ENCODE assay signal across 10 cellular contexts in genomic region chr9:73154760-73155159, GRCh38. TPM values are rescaled to one million over a fixed set of nuclear protein-coding genes. Genes with fewer than 3 reads are reported as not detected.
DNase-seq lines count a peak whose midpoint lies in the region; ATAC-seq, FAIRE-seq and TF ChIP-seq lines count a peak whose summit lies in the region.
"Had no signal": no experiment of that assay in that cellular context is flagged by ENCODE, and none has a peak within 500 bp of the region (broad histone marks: within the 10 kb centered on the region; RNA-seq: fewer than 3 reads in every experiment).

No MANE protein-coding gene starts in this region.

- no peak for DNase-seq in right lobe of liver
- no peak for DNase-seq in HepG2 (ENCODE audit: low spot score)
- no peak for DNase-seq in activated naive CD4-positive, alpha-beta T cell treated with anti-CD3 and anti-CD28 coated beads, Interleukin-2, amount 50 U/mL, for 72 hours (ENCODE audit: low spot score in 2 of 2)
- no peak for DNase-seq in keratinocyte (ENCODE audit: low read depth, low spot score)
- no peak for DNase-seq in vagina (ENCODE audit: extremely low spot score in 2 of 2)
- no peak for DNase-seq in NCI-H2196 treated with DMSO at 0.1 percent for 48 hours (lab: John Stamatoyannopoulos, UW; ENCODE audit: unreplicated experiment)
- no peak for DNase-seq in stimulated activated CD4-positive, alpha-beta T cell treated with anti-CD3 and anti-CD28 coated beads, Interleukin-12 subunit alpha, Interleukin-12 subunit beta, amount 100 ng/mL, for 4 hours
- no peak for DNase-seq in neuronal stem cell (ENCODE audit: low spot score)
- DNase-seq: KG1, T1000 had no signal

- H3K27ac ChIP-seq in right lobe of liver (peak overlapping the region in 1 of 3 donors; percentile 33), HepG2 (ENCODE audit: extremely low read length, insufficient read depth, low read length) (no peak overlapping the region), keratinocyte (ENCODE audit: control insufficient read depth, insufficient read depth, low read length) (peak overlapping the region; percentile 97), vagina (peak overlapping the region; percentile 91), neuronal stem cell (replicated peaks; ENCODE audit: low read length) (no peak overlapping the region)

- H3K27me3 ChIP-seq in right lobe of liver: no peaks in the 10 kb centered on the region
- no peaks in the 10 kb centered on the region for H3K27me3 ChIP-seq in HepG2 (ENCODE audit: control insufficient read depth in 1 of 2, insufficient read depth in 2 of 2, low read length in 2 of 2)
- H3K27me3 ChIP-seq in keratinocyte (ENCODE audit: control insufficient read depth, extremely low read depth, insufficient read depth, low read length): no peaks in the 10 kb centered on the region
- no peaks in the 10 kb centered on the region for H3K27me3 ChIP-seq in vagina
- no peaks in the 10 kb centered on the region for H3K27me3 ChIP-seq in neuronal stem cell (ENCODE audit: control insufficient read depth in 3 of 3, insufficient read depth in 3 of 3, low read depth in 1 of 3, low read length in 3 of 3)

- H3K27ac Mint-ChIP-seq in activated naive CD4-positive, alpha-beta T cell treated with anti-CD3 and anti-CD28 coated beads, Interleukin-2, amount 50 U/mL, for 72 hours: peak overlapping the region; percentile 85 to 93

- H3K14ac ChIP-seq in neuronal stem cell (ENCODE audit: low read length): no peak overlapping the region

- H3K79me2 ChIP-seq in HepG2 (ENCODE audit: insufficient read depth, low read length) (no peaks in the 10 kb centered on the region), keratinocyte (ENCODE audit: control insufficient read depth, insufficient read depth, low read length) (peaks cover 69% of the 10 kb centered on the region)

- TF ChIP-seq EP300 in HepG2 (IDR thresholded peaks at IDR 0.05; ENCODE audit: low read depth in 2 of 2, low read length in 2 of 2) (no peak), HepG2 (CRISPR knock-in tag; IDR thresholded peaks at IDR 0.05; ENCODE audit: borderline replicate concordance) (no peak)

- no peak overlapping the region for H4K91ac ChIP-seq in neuronal stem cell (ENCODE audit: low read depth, low read length, poor library complexity)

- H3K79me1 ChIP-seq in neuronal stem cell (ENCODE audit: low read depth, low read length): no peaks in the 10 kb centered on the region

- no peak overlapping the region for H2BK120ac ChIP-seq in neuronal stem cell (ENCODE audit: low read depth, low read length)

- TF ChIP-seq CTCF in right lobe of liver (IDR thresholded peaks at IDR 0.05) (no peak), HepG2 (CRISPR knock-in tag; IDR thresholded peaks at IDR 0.05) (no peak), keratinocyte (optimal IDR thresholded peaks at IDR 0.05 in 1 of 3, IDR thresholded peaks at IDR 0.05 in 1 of 3, conservative IDR thresholded peaks at IDR 0.05 in 1 of 3; ENCODE audit: extremely low read depth in 1 of 3, insufficient read depth in 2 of 3, low read length in 3 of 3) (no peak), vagina (IDR thresholded peaks at IDR 0.05) (no peak)

- no peaks in the 10 kb centered on the region for H3K9me3 Mint-ChIP-seq in activated naive CD4-positive, alpha-beta T cell treated with anti-CD3 and anti-CD28 coated beads, Interleukin-2, amount 50 U/mL, for 72 hours

- H3K23ac ChIP-seq in neuronal stem cell (ENCODE audit: low read depth, low read length, poor library complexity): no peak overlapping the region

- H4K20me1 ChIP-seq in HepG2 (ENCODE audit: insufficient read depth, low read length) (no peaks in the 10 kb centered on the region), keratinocyte (ENCODE audit: control insufficient read depth, extremely low read depth, insufficient read depth, low read length) (peaks cover 19% of the 10 kb centered on the region)

- H3K9me3 ChIP-seq in right lobe of liver (no peaks in the 10 kb centered on the region), HepG2 (ENCODE audit: low read length) (no peaks in the 10 kb centered on the region), keratinocyte (ENCODE audit: control insufficient read depth, low read depth, low read length) (no peaks in the 10 kb centered on the region), vagina (no peaks in the 10 kb centered on the region), neuronal stem cell (replicated peaks in 1 of 2; ENCODE audit: control insufficient read depth in 2 of 2, insufficient read depth in 1 of 2, low read depth in 1 of 2, low read length in 2 of 2) (no peaks in the 10 kb centered on the region)

- TF ChIP-seq RAD21 in HepG2 (CRISPR knock-in tag; IDR thresholded peaks at IDR 0.05): no peak

- H3K4me3 ChIP-seq in right lobe of liver (no peak overlapping the region), HepG2 (replicated peaks in 1 of 3; ENCODE audit: insufficient read depth in 1 of 3, low read depth in 2 of 3, low read length in 3 of 3) (no peak overlapping the region), keratinocyte (ENCODE audit: control insufficient read depth in 2 of 3, extremely low read depth in 1 of 3, insufficient read depth in 2 of 3, low read depth in 1 of 3, low read length in 3 of 3) (peak overlapping the region; percentile 70 to 98 (median 94)), vagina (peak overlapping the region; percentile 46 to 62), neuronal stem cell (ENCODE audit: low read length in 2 of 2) (no peak overlapping the region)

- H4K8ac ChIP-seq in neuronal stem cell (ENCODE audit: low read depth, low read length): no peak overlapping the region

- no peak overlapping the region for H3K18ac ChIP-seq in neuronal stem cell (ENCODE audit: low read length)

- H3K9ac ChIP-seq in HepG2 (ENCODE audit: insufficient read depth, low read depth, low read length) (no peak overlapping the region), keratinocyte (ENCODE audit: control insufficient read depth, extremely low read depth, insufficient read depth, low read length) (peak overlapping the region; percentile 94), neuronal stem cell (ENCODE audit: low read depth, low read length, poor library complexity) (no peak overlapping the region)

- peaks cover 5 to 8% of the 10 kb centered on the region in 2 donors for H3K36me3 Mint-ChIP-seq in activated naive CD4-positive, alpha-beta T cell treated with anti-CD3 and anti-CD28 coated beads, Interleukin-2, amount 50 U/mL, for 72 hours

- H3K4me1 ChIP-seq in right lobe of liver (no peaks in the 10 kb centered on the region), HepG2 (ENCODE audit: insufficient read depth, low read length) (no peaks in the 10 kb centered on the region), keratinocyte (ENCODE audit: control insufficient read depth, extremely low read depth, insufficient read depth, low read length) (peaks cover 43% of the 10 kb centered on the region), vagina (peaks cover 72% of the 10 kb centered on the region), neuronal stem cell (ENCODE audit: control insufficient read depth in 2 of 2, insufficient read depth in 1 of 2, low read depth in 1 of 2, low read length in 2 of 2) (peaks cover 0 to 10% of the 10 kb centered on the region in 2 donors)

- TF ChIP-seq POLR2A in right lobe of liver (IDR thresholded peaks at IDR 0.05) (no peak), HepG2 (IDR thresholded peaks at IDR 0.05; ENCODE audit: insufficient read depth in 1 of 2, low read depth in 2 of 2, low read length in 2 of 2) (no peak), vagina (IDR thresholded peaks at IDR 0.05) (no peak)

- 89% methylated on average over 2 of the region's 2 CpGs for WGBS in right lobe of liver (ENCODE audit: insufficient coverage, low coverage, low lambda C conversion rate, missing lambda C conversion rate)
- WGBS in HepG2 (ENCODE audit: low lambda C conversion rate): 84% methylated on average over 2 of the region's 2 CpGs
- WGBS in neuronal stem cell (ENCODE audit: extremely low coverage in 2 of 2, insufficient read length in 2 of 2, insufficient replicate concordance in 1 of 2), 2 donors: no CpG with 5 or more reads among the region's 2 CpGs

- BruUV-seq in HepG2 (replicated peaks; lab: Mats Ljungman, UMichigan): no TSS peak

- in situ Hi-C loops in HepG2 (cut with HindIII; ENCODE audit: extremely low pct_ligation_motif_present, low pct_unique_long_range_greater_than_20kb): no loop called here

- ATAC-seq in right lobe of liver (peak in 3 of 4 donors; percentile 24 to 33 (median 31)), HepG2 (no peak)
- ATAC-seq in activated naive CD4-positive, alpha-beta T cell treated with anti-CD3 and anti-CD28 coated beads, Interleukin-2, amount 50 U/mL, for 72 hours: peak; percentile 51 to 75

- no peak overlapping the region for H3K4me2 ChIP-seq in HepG2 (ENCODE audit: low read depth, low read length)
- peak overlapping the region; percentile 84 for H3K4me2 ChIP-seq in keratinocyte (ENCODE audit: control insufficient read depth, extremely low read depth, insufficient read depth, low read depth, low read length)
- H3K4me2 ChIP-seq in neuronal stem cell (ENCODE audit: insufficient read depth, low read length, poor library complexity, severe bottlenecking): no peak overlapping the region

- no peak overlapping the region for H2BK12ac ChIP-seq in neuronal stem cell (ENCODE audit: low read length)

- no peak for FAIRE-seq in HepG2 (lab: Jason Lieb, UNC)
- FAIRE-seq in keratinocyte (lab: Jason Lieb, UNC): no peak

- H2BK5ac ChIP-seq in neuronal stem cell (ENCODE audit: low read length): no peak overlapping the region

- H2BK15ac ChIP-seq in neuronal stem cell (ENCODE audit: low read length): no peak overlapping the region

- H3K4ac ChIP-seq in neuronal stem cell (ENCODE audit: low read length): no peak overlapping the region

- no peak overlapping the region for H2AK5ac ChIP-seq in neuronal stem cell (ENCODE audit: low read depth, low read length)

- dilution Hi-C loops in keratinocyte (cut with MboI; ENCODE audit: extremely low pct_ligation_motif_present, low sequenced_read_pairs): no loop called here

- H2AFZ ChIP-seq in HepG2 (ENCODE audit: low read length) (no peak overlapping the region), keratinocyte (ENCODE audit: control insufficient read depth, low read length) (no peak overlapping the region), neuronal stem cell (ENCODE audit: low read length) (no peak overlapping the region)

- H3K36me3 ChIP-seq in right lobe of liver: no peaks in the 10 kb centered on the region
- no peaks in the 10 kb centered on the region for H3K36me3 ChIP-seq in HepG2 (replicated peaks in 1 of 2; ENCODE audit: control insufficient read depth in 1 of 2, insufficient read depth in 2 of 2, low read length in 2 of 2)
- peaks cover 11 to 36% of the 10 kb centered on the region in 2 experiments for H3K36me3 ChIP-seq in keratinocyte (ENCODE audit: control insufficient read depth in 2 of 2, extremely low read depth in 1 of 2, insufficient read depth in 2 of 2, low read length in 2 of 2)
- H3K36me3 ChIP-seq in vagina: peaks cover 0 to 14% of the 10 kb centered on the region in 2 donors
- H3K36me3 ChIP-seq in neuronal stem cell (replicated peaks in 1 of 2; ENCODE audit: control insufficient read depth in 2 of 2, insufficient read depth in 2 of 2, low read length in 2 of 2): no peaks in the 10 kb centered on the region

- intact Hi-C loops in right lobe of liver (cut with DNase I) (no loop called here), HepG2 (cut with micrococcal nuclease; ENCODE audit: unreplicated experiment) (no loop called here), vagina (cut with DNase I) (no loop called here)

- no peaks in the 10 kb centered on the region for H3K9me1 ChIP-seq in keratinocyte (ENCODE audit: control insufficient read depth, extremely low read depth, insufficient read depth, low read length)

- POLR2A ChIA-PET in HepG2 (lab: Yijun Ruan, JAX): no interaction called here

- CTCF ChIA-PET in HepG2 (lab: Yijun Ruan, JAX; ENCODE audit: low intra/inter-chr PET ratio, low total read pairs): no interaction called here

RNA-seq across cellular contexts. Expression of gene ANXA1, which starts 3.1 kb away (rescaled TPM):
- 10 to 100 TPM in 4 of 6 experiments, 1 to 10 TPM in 2; 3.2 to 16.8 (median 12.5) TPM for total RNA-seq in right lobe of liver
- total RNA-seq in HepG2 (2016; rRNA removed; fragmentation: Illumina TruSeq; extraction: Trizol): 0.20 and 0.24 TPM in 2 replicates
- not detected in 2 replicates for total RNA-seq in HepG2 (2016; cell fraction: cytosol; rRNA removed; fragmentation: Illumina TruSeq; extraction: Trizol; ENCODE audit: low read depth)
- not detected in 2 replicates for total RNA-seq in HepG2 (2016; cell fraction: insoluble cytoplasmic fraction; rRNA removed; fragmentation: Illumina TruSeq; extraction: Trizol)
- total RNA-seq in HepG2 (2016; cell fraction: membrane; rRNA removed; fragmentation: Illumina TruSeq; extraction: Trizol): not detected in 2 replicates
- total RNA-seq in HepG2 (2016; cell fraction: nucleus; rRNA removed; fragmentation: Illumina TruSeq; extraction: Trizol): not detected in 2 replicates
- 0.13 and 0.15 TPM in 2 replicates for polyA plus RNA-seq in HepG2 (2011; rRNA removed)
- 0.05 and 0.14 TPM in 2 replicates for polyA plus RNA-seq in HepG2 (2011; cell fraction: cytosol; rRNA removed)
- not detected in 2 replicates for polyA plus RNA-seq in HepG2 (2011; cell fraction: nucleus; rRNA removed)
- polyA plus RNA-seq in HepG2 (2012): not detected in 2 replicates
- not detected in 2 replicates for polyA plus RNA-seq in HepG2 (2016; cell fraction: cytosol; fragmentation: Illumina TruSeq; extraction: Trizol; ENCODE audit: low read depth)
- 0.15 and 0.21 TPM in 2 replicates for polyA plus RNA-seq in HepG2 (2016; cell fraction: insoluble cytoplasmic fraction; fragmentation: Illumina TruSeq; extraction: Trizol; ENCODE audit: low read depth)
- polyA plus RNA-seq in HepG2 (2016; cell fraction: membrane; fragmentation: Illumina TruSeq; extraction: Trizol; ENCODE audit: low read depth): not detected in 2 replicates
- 0.65 TPM in 1 of 2 replicates, not detected in the other for polyA plus RNA-seq in HepG2 (2016; cell fraction: nucleus; fragmentation: Illumina TruSeq; extraction: Trizol; ENCODE audit: insufficient read depth, low read depth)
- 0.52 and 145 TPM in 2 replicates for polyA minus RNA-seq in HepG2 (2011; rRNA and poly(A)+ RNA removed; ENCODE audit: low replicate concordance)
- polyA minus RNA-seq in HepG2 (2011; cell fraction: cytosol; rRNA and poly(A)+ RNA removed): not detected in 2 replicates
- polyA minus RNA-seq in HepG2 (2011; cell fraction: nucleus; rRNA and poly(A)+ RNA removed): 0.90 TPM in 1 of 2 replicates, not detected in the other
- 10 to 100 TPM; 13.9 to 63.1 TPM for total RNA-seq in activated naive CD4-positive, alpha-beta T cell treated with anti-CD3 and anti-CD28 coated beads, Interleukin-2, amount 50 U/mL, for 72 hours
- 972 to 1,449 TPM (median 1,028 TPM) in 3 replicates for polyA plus RNA-seq in keratinocyte
- 1,388 TPM for polyA plus RNA-seq in keratinocyte (2011; ENCODE audit: low read depth)
- 750 and 1,475 TPM in 2 replicates for polyA plus RNA-seq in keratinocyte (2011; cell fraction: cytosol; rRNA removed)
- polyA plus RNA-seq in keratinocyte (2011; cell fraction: nucleus; rRNA removed): 1,170 and 1,541 TPM in 2 replicates
- polyA plus RNA-seq in keratinocyte (2012; ENCODE audit: low replicate concordance): 740 and 1,721 TPM in 2 replicates
- 121 to 703 TPM (median 426 TPM) in 3 replicates for polyA minus RNA-seq in keratinocyte
- polyA minus RNA-seq in keratinocyte (2011; cell fraction: cytosol; rRNA and poly(A)+ RNA removed): 323 TPM
- 533 and 965 TPM in 2 replicates for polyA minus RNA-seq in keratinocyte (2011; cell fraction: nucleus; rRNA and poly(A)+ RNA removed)
- 834 TPM for total RNA-seq in vagina
- 9.0 TPM for polyA plus RNA-seq in neuronal stem cell (2013, experiment 1 of 2)
- 9.4 TPM for polyA plus RNA-seq in neuronal stem cell (2013, experiment 2 of 2)

Comparison
In these comparisons a context has a peak if more than half of its experiments do, and no peak if none do; other contexts are left out.
1. H3K27ac ChIP-seq: peak in keratinocyte (single experiment) and vagina (single experiment); none in HepG2 (single experiment) and neuronal stem cell (single experiment).
2. H3K4me3 ChIP-seq: peak in keratinocyte (3 of 3) and vagina (2 of 2); none in right lobe of liver (0 of 3), HepG2 (0 of 3) and neuronal stem cell (0 of 2).
3. RNA of gene ANXA1, which starts 3.1 kb away (total RNA-seq): 834 TPM in vagina (single experiment); 13.9 to 63.1 TPM in activated naive CD4-positive, alpha-beta T cell treated with anti-CD3 and anti-CD28 coated beads, Interleukin-2, amount 50 U/mL, for 72 hours, 3.2 to 16.8 TPM in right lobe of liver and 0.20 to 0.24 TPM in HepG2; every median in the first group is over 10 times any median in the second.